ENCODE assay signal across 18 cellular contexts in genomic region chr12:54159549-54159948, GRCh38. TPM values are rescaled to one million over a fixed set of nuclear protein-coding genes. Genes with fewer than 3 reads are reported as not detected.
DNase-seq lines count a peak whose midpoint lies in the region; ATAC-seq and TF ChIP-seq lines count a peak whose summit lies in the region.
"Had no signal": no experiment of that assay in that cellular context is flagged by ENCODE, and none has a peak within 500 bp of the region (broad histone marks: within the 10 kb centered on the region; RNA-seq: fewer than 3 reads in every experiment).

No MANE protein-coding gene starts in this region.

- H3K27ac ChIP-seq in caudate nucleus (ENCODE audit: low read depth, low read length), result peak overlapping the region; percentile 45
- H3K27ac ChIP-seq in CD8-positive, alpha-beta memory T cell (ENCODE audit: low read depth, low read length), result no peak overlapping the region
- H3K27ac ChIP-seq: 22Rv1, cardiac muscle cell, heart right ventricle, PC-9, stomach, transverse colon had no signal

- H3K4me1 ChIP-seq in BE2C, result peaks cover 23% of the 10 kb centered on the region
- no peaks in the 10 kb centered on the region for H3K4me1 ChIP-seq in CD8-positive, alpha-beta memory T cell (ENCODE audit: insufficient read depth, low read length)
- H3K4me1 ChIP-seq: heart right ventricle, transverse colon had no signal

- TF ChIP-seq CTCF in omental fat pad (IDR thresholded peaks at IDR 0.05) (no peak), BE2C (IDR thresholded peaks at IDR 0.05; ENCODE audit: low read depth, low read length) (no peak)

- no peaks in the 10 kb centered on the region for H3K9me3 Mint-ChIP-seq in activated naive CD8-positive, alpha-beta T cell treated with anti-CD3 and anti-CD28 coated beads for 36 hours
- H3K9me3 Mint-ChIP-seq in CD8-positive, alpha-beta memory T cell, result peaks cover 0 to 2% (median 0%) of the 10 kb centered on the region in 5 donors

- H3K4me3 Mint-ChIP-seq in activated naive CD8-positive, alpha-beta T cell treated with anti-CD3 and anti-CD28 coated beads for 36 hours, result no peak overlapping the region
- no peak overlapping the region for H3K4me3 Mint-ChIP-seq in CD8-positive, alpha-beta memory T cell

- H3K4me3 ChIP-seq in BE2C (ENCODE audit: low read depth, low read length), result no peak overlapping the region
- H3K4me3 ChIP-seq in CD8-positive, alpha-beta memory T cell (ENCODE audit: low read length), result no peak overlapping the region
- H3K4me3 ChIP-seq: cardiac muscle cell, heart right ventricle, PC-9, stomach, transverse colon had no signal

- no peaks in the 10 kb centered on the region for H3K27me3 ChIP-seq in BE2C
- H3K27me3 ChIP-seq in CD8-positive, alpha-beta memory T cell (ENCODE audit: insufficient read depth, low read length, poor library complexity, severe bottlenecking), result no peaks in the 10 kb centered on the region
- H3K27me3 ChIP-seq: stomach had no signal

- H3K27ac Mint-ChIP-seq in activated naive CD8-positive, alpha-beta T cell treated with anti-CD3 and anti-CD28 coated beads for 36 hours, result no peak overlapping the region
- peak overlapping the region in 1 of 8 donors; percentile 63 for H3K27ac Mint-ChIP-seq in CD8-positive, alpha-beta memory T cell

- peaks cover 19% of the 10 kb centered on the region for H3K27me3 Mint-ChIP-seq in activated naive CD8-positive, alpha-beta T cell treated with anti-CD3 and anti-CD28 coated beads for 36 hours
- H3K27me3 Mint-ChIP-seq in CD8-positive, alpha-beta memory T cell, result peaks cover 26 to 48% of the 10 kb centered on the region in 2 donors

- H3K36me3 ChIP-seq in BE2C, result no peaks in the 10 kb centered on the region
- H3K36me3 ChIP-seq in CD8-positive, alpha-beta memory T cell (ENCODE audit: insufficient read depth, low read length), result no peaks in the 10 kb centered on the region
- H3K36me3 ChIP-seq: cardiac muscle cell, heart right ventricle, stomach, transverse colon had no signal

- DNase-seq in NCI-H1417 (lab: John Stamatoyannopoulos, UW) (peak; percentile 44 to 87 (median 81)), NCI-H1417 treated with DMSO at 0.1 percent for 48 hours (lab: John Stamatoyannopoulos, UW) (no peak), NCI-H2196 treated with DMSO at 0.1 percent for 48 hours (lab: John Stamatoyannopoulos, UW; ENCODE audit: unreplicated experiment) (peak; percentile 37), caudate nucleus (lab: John Stamatoyannopoulos, UW) (no peak), omental fat pad (ENCODE audit: low spot score) (no peak), BE2C (no peak)
- DNase-seq in activated naive CD8-positive, alpha-beta T cell treated with anti-CD3 and anti-CD28 coated beads for 36 hours, result no peak
- DNase-seq in CD8-positive, alpha-beta memory T cell, result no peak
- DNase-seq: AML-193; DND-41; heart right ventricle; left ventricle myocardium superior; PC-9; stimulated activated CD4-positive, alpha-beta T cell treated with anti-CD3 and anti-CD28 coated beads, Interleukin-12 subunit alpha, Interleukin-12 subunit beta, amount 100 ng/mL, for 4 hours; transverse colon had no signal

- H3K36me3 Mint-ChIP-seq in activated naive CD8-positive, alpha-beta T cell treated with anti-CD3 and anti-CD28 coated beads for 36 hours, result no peaks in the 10 kb centered on the region
- H3K36me3 Mint-ChIP-seq in CD8-positive, alpha-beta memory T cell, result peaks cover 3 to 13% (median 6%) of the 10 kb centered on the region in 3 donors

- H3K9me3 ChIP-seq in BE2C, result no peaks in the 10 kb centered on the region
- no peaks in the 10 kb centered on the region for H3K9me3 ChIP-seq in CD8-positive, alpha-beta memory T cell (ENCODE audit: low read length)
- H3K9me3 ChIP-seq: heart right ventricle, stomach, transverse colon had no signal

- no peaks in the 10 kb centered on the region for H3K4me1 Mint-ChIP-seq in activated naive CD8-positive, alpha-beta T cell treated with anti-CD3 and anti-CD28 coated beads for 36 hours
- H3K4me1 Mint-ChIP-seq in CD8-positive, alpha-beta memory T cell, result peaks cover 0 to 4% (median 3%) of the 10 kb centered on the region in 3 donors

- ATAC-seq in omental fat pad (ENCODE audit: low FRiP score), result peak; percentile 24
- ATAC-seq: left ventricle myocardium superior had no signal

- POLR2A ChIA-PET in CD8-positive, alpha-beta memory T cell (lab: Charles Lee), result no interaction called here

- CTCF ChIA-PET in CD8-positive, alpha-beta memory T cell (lab: Charles Lee), result no interaction called here

RNA-seq across cellular contexts. Expression of gene SMUG1, which starts 29.2 kb away (rescaled TPM):
- total RNA-seq in omental fat pad, result 10 to 100 TPM; 17.2 to 46.5 (median 36.7) TPM
- 10 to 100 TPM; 18.0 to 18.3 TPM for total RNA-seq in activated naive CD8-positive, alpha-beta T cell treated with anti-CD3 and anti-CD28 coated beads for 36 hours
- 66.2 TPM for polyA plus RNA-seq in BE2C (2012; ENCODE audit: insufficient read depth, insufficient read length, low read depth)
- 10 to 100 TPM; 23.3 to 25.2 TPM for total RNA-seq in CD8-positive, alpha-beta memory T cell
- polyA plus RNA-seq in CD8-positive, alpha-beta memory T cell, result 24.1 TPM

Comparison
In these comparisons a context has a peak if more than half of its experiments do, and no peak if none do; other contexts are left out.
1. DNase-seq: peak in NCI-H1417 (3 of 3) and NCI-H2196 treated with DMSO at 0.1 percent for 48 hours (single experiment); none in NCI-H1417 treated with DMSO at 0.1 percent for 48 hours (single experiment), caudate nucleus (0 of 61), omental fat pad (single experiment), activated naive CD8-positive, alpha-beta T cell treated with anti-CD3 and anti-CD28 coated beads for 36 hours (single experiment), BE2C (single experiment) and CD8-positive, alpha-beta memory T cell (0 of 5).